1 cellular context compared by ENCODE assay signal in genomic region chr2:32172870-32173269, GRCh38.
TF ChIP-seq lines count a peak whose summit lies in the region.

No MANE protein-coding gene starts in this region.

TF ChIP-seq in HEK293, 187 proteins besides CTCF, POLR2A, EP300 and RAD21:
- TF ChIP-seq ZEB2 (tag by site-specific recombination; IDR thresholded peaks at IDR 0.05) (peak; percentile 85), ZNF214 (tag by site-specific recombination; IDR thresholded peaks at IDR 0.05; ENCODE audit: borderline replicate concordance) (no peak), IKZF3 (tag by site-specific recombination; IDR thresholded peaks at IDR 0.05) (0 out of 2 replicates have a peak, but pooled peaks have one; percentile 31), PRDM1 (tag by site-specific recombination; IDR thresholded peaks at IDR 0.05) (0 out of 2 replicates have a peak, but pooled peaks have one; percentile 28), ZBTB17 (tag by site-specific recombination; IDR thresholded peaks at IDR 0.05) (peak; percentile 89), HOXD13 (CRISPR knock-in tag; IDR thresholded peaks at IDR 0.05; ENCODE audit: borderline replicate concordance) (no peak), ZNF555 (tag by site-specific recombination; conservative IDR thresholded peaks at IDR 0.05) (no peak), ZNF692 (tag by site-specific recombination; IDR thresholded peaks at IDR 0.05) (0 out of 2 replicates have a peak, but pooled peaks have one; percentile 45), ZNF549 (tag by site-specific recombination; IDR thresholded peaks at IDR 0.05) (no peak), ZFP41 (tag by site-specific recombination; IDR thresholded peaks at IDR 0.05; ENCODE audit: borderline replicate concordance) (no peak), SCRT2 (tag by site-specific recombination; IDR thresholded peaks at IDR 0.05) (peak; percentile 98), ZNF26 (tag by site-specific recombination; IDR thresholded peaks at IDR 0.05) (no peak), ZNF518A (tag by site-specific recombination; conservative IDR thresholded peaks at IDR 0.05; ENCODE audit: low read depth) (peak; percentile 57; the same call in 1 of the 2 replicates), ZNF394 (tag by site-specific recombination; IDR thresholded peaks at IDR 0.05; ENCODE audit: borderline replicate concordance) (no peak), ZSCAN30 (tag by site-specific recombination; IDR thresholded peaks at IDR 0.05) (no peak), WT1 (tag by site-specific recombination; IDR thresholded peaks at IDR 0.05) (no peak), ZBTB44 (tag by site-specific recombination; IDR thresholded peaks at IDR 0.05) (peak; percentile 88), SCRT1 (tag by site-specific recombination; IDR thresholded peaks at IDR 0.05; ENCODE audit: borderline replicate concordance) (peak; percentile 78), SP7 (tag by site-specific recombination; IDR thresholded peaks at IDR 0.05) (peak; percentile 98), OVOL3 (tag by site-specific recombination; IDR thresholded peaks at IDR 0.05) (no peak), ZNF112 (tag by site-specific recombination; IDR thresholded peaks at IDR 0.05) (no peak), ZNF785 (tag by site-specific recombination; IDR thresholded peaks at IDR 0.05) (no peak), ZNF558 (tag by site-specific recombination; IDR thresholded peaks at IDR 0.05) (peak; percentile 62; the same call in 1 of the 2 replicates), ZSCAN4 (tag by site-specific recombination; IDR thresholded peaks at IDR 0.05) (0 out of 2 replicates have a peak, but pooled peaks have one; percentile 12), ZNF24 (tag by site-specific recombination; IDR thresholded peaks at IDR 0.05) (peak; percentile 68; the same call in 1 of the 2 replicates), ZNF623 (tag by site-specific recombination; IDR thresholded peaks at IDR 0.05) (no peak), PRDM10 (tag by site-specific recombination; IDR thresholded peaks at IDR 0.05) (peak; percentile 30; the same call in 1 of the 2 replicates), ZNF660 (tag by site-specific recombination; IDR thresholded peaks at IDR 0.05) (peak; percentile 81), ZBTB21 (tag by site-specific recombination; IDR thresholded peaks at IDR 0.05) (peak; percentile 66; the same call in 1 of the 2 replicates), ATF2 (tag by site-specific recombination; IDR thresholded peaks at IDR 0.05; ENCODE audit: low read depth) (peak; percentile 80)
